ENCODE assay signal across 8 cellular contexts in genomic region chr1:84442256-84442655, GRCh38. TPM values are rescaled to one million over a fixed set of nuclear protein-coding genes. Genes with fewer than 3 reads are reported as not detected.
A peak's percentile ranks its signal among the peaks of the same experiment; 100 is the strongest.
DNase-seq lines count a peak whose midpoint lies in the region; ATAC-seq and TF ChIP-seq lines count a peak whose summit lies in the region.

No MANE protein-coding gene starts in this region.

- H3K4me1 ChIP-seq in ascending aorta (no peaks in the 10 kb centered on the region), hepatocyte (ENCODE audit: insufficient read depth) (no peaks in the 10 kb centered on the region), tibial nerve (peaks cover 0 to 6% (median 0%) of the 10 kb centered on the region in 4 donors)

- TF ChIP-seq CTCF in ascending aorta (IDR thresholded peaks at IDR 0.05) (peak; percentile 22 to 56 (median 51)), hepatocyte (IDR thresholded peaks at IDR 0.05; ENCODE audit: poor library complexity) (peak; percentile 55), tibial nerve (IDR thresholded peaks at IDR 0.05) (peak in 4 of 5 experiments; percentile 34 to 56 (median 45))

- no peak overlapping the region for H3K27ac ChIP-seq in ascending aorta
- no peak overlapping the region for H3K27ac ChIP-seq in hepatocyte
- H3K27ac ChIP-seq in tibial nerve: no peak overlapping the region

- TF ChIP-seq POLR2A in tibial nerve (IDR thresholded peaks at IDR 0.05): no peak

- H3K79me2 ChIP-seq in hepatocyte: no peaks in the 10 kb centered on the region

- no peaks in the 10 kb centered on the region for H4K20me1 ChIP-seq in hepatocyte (ENCODE audit: insufficient read depth, poor library complexity, severe bottlenecking)

- H3K4me2 ChIP-seq in hepatocyte: no peak overlapping the region

- 36% methylated on average over 2 of the region's 2 CpGs for WGBS in hepatocyte (ENCODE audit: low lambda C conversion rate, missing lambda C conversion rate)
- WGBS in tibial nerve, 2 donors: 7 to 8% methylated on average over 2 of the region's 2 CpGs

- no peaks in the 10 kb centered on the region for H3K9me3 ChIP-seq in ascending aorta
- no peaks in the 10 kb centered on the region for H3K9me3 ChIP-seq in hepatocyte (ENCODE audit: low read depth)
- H3K9me3 ChIP-seq in tibial nerve: no peaks in the 10 kb centered on the region

- TF ChIP-seq EP300 in tibial nerve (IDR thresholded peaks at IDR 0.05): no peak

- DNase-seq in CD1c-positive myeloid dendritic cell (ENCODE audit: extremely low spot score): peak; percentile 94
- DNase-seq in NCI-H2227 treated with DMSO at 0.1 percent for 48 hours (lab: John Stamatoyannopoulos, UW): peak; percentile 26
- no peak for DNase-seq in ascending aorta (ENCODE audit: low spot score in 2 of 2)
- DNase-seq in hepatocyte (ENCODE audit: low spot score): peak; percentile 57
- DNase-seq in tibial nerve (ENCODE audit: low spot score in 2 of 2): peak in 1 of 2 donors; percentile 36
- DNase-seq in T-helper 9 cell: no peak

- peak; percentile 90 for ATAC-seq in GM18519 (IDR thresholded peaks at IDR 0.05; ENCODE audit: low FRiP score, unreplicated experiment)
- peak; percentile 96 for ATAC-seq in HG02943 (IDR thresholded peaks at IDR 0.05; ENCODE audit: low read depth, unreplicated experiment)

- H3K9me2 ChIP-seq in hepatocyte (replicated peaks; ENCODE audit: insufficient read depth): no peaks in the 10 kb centered on the region

- intact Hi-C loops in ascending aorta (cut with DNase I): loop anchor here (1.0 to 5.0 kb wide), 3 partner anchors 162 to 495 kb away; no protein-coding TSS in a partner anchor

- H3K27me3 ChIP-seq in ascending aorta: no peaks in the 10 kb centered on the region
- H3K27me3 ChIP-seq in hepatocyte: no peaks in the 10 kb centered on the region
- no peaks in the 10 kb centered on the region for H3K27me3 ChIP-seq in tibial nerve

- H3K4me3 ChIP-seq in ascending aorta: no peak overlapping the region
- H3K4me3 ChIP-seq in hepatocyte: no peak overlapping the region
- H3K4me3 ChIP-seq in tibial nerve: no peak overlapping the region

- H3K36me3 ChIP-seq in ascending aorta: no peaks in the 10 kb centered on the region
- H3K36me3 ChIP-seq in hepatocyte (replicated peaks; ENCODE audit: insufficient read depth, low read depth): no peaks in the 10 kb centered on the region
- no peaks in the 10 kb centered on the region for H3K36me3 ChIP-seq in tibial nerve

- no peak overlapping the region for H2AFZ ChIP-seq in hepatocyte

RNA-seq across cellular contexts. Expression of gene RPF1, which starts 36.8 kb away (rescaled TPM):
- 8.4 TPM for total RNA-seq in ascending aorta
- 31.7 and 35.3 TPM in 2 replicates for total RNA-seq in hepatocyte
- 29.6 and 31.5 TPM in 2 replicates for polyA plus RNA-seq in hepatocyte
- total RNA-seq in tibial nerve: 10 to 100 TPM; 18.4 to 37.5 (median 26.3) TPM

RNA-seq across cellular contexts. Expression of gene DNASE2B, which starts 44.0 kb away (rescaled TPM):
- total RNA-seq in ascending aorta (not detected), hepatocyte (0.68 TPM in 1 of 2 replicates, not detected in the other), tibial nerve (not detected)
- polyA plus RNA-seq in hepatocyte: 0.32 TPM in 1 of 2 replicates, not detected in the other

Comparison
In these comparisons a context has a peak if more than half of its experiments do, and no peak if none do; other contexts are left out.
1. DNase-seq: peak in CD1c-positive myeloid dendritic cell (single experiment), NCI-H2227 treated with DMSO at 0.1 percent for 48 hours (single experiment) and hepatocyte (single experiment); none in ascending aorta (0 of 2) and T-helper 9 cell (single experiment).
2. Peak in every context shown above with its lines, with median percentiles within 50 percentile points of each other: CTCF ChIP-seq.